ENCODE assay signal across 8 cellular contexts in genomic region chr19:32404939-32405430, GRCh38. TPM values are rescaled to one million over a fixed set of nuclear protein-coding genes. Genes with fewer than 3 reads are reported as not detected.
A peak's percentile ranks its signal among the peaks of the same experiment; 100 is the strongest.
DNase-seq lines count a peak whose midpoint lies in the region; ATAC-seq and TF ChIP-seq lines count a peak whose summit lies in the region.

No MANE protein-coding gene starts in this region.

- H3K9me3 ChIP-seq in AG04450 (ENCODE audit: control insufficient read depth, insufficient read depth, low read length) (no peaks in the 10 kb centered on the region; the same call in 1 of the 2 replicates), endodermal cell (ENCODE audit: control insufficient read depth, low read length) (no peaks in the 10 kb centered on the region), transverse colon (no peaks in the 10 kb centered on the region)

- H3K27me3 Mint-ChIP-seq in endodermal cell (ENCODE audit: insufficient read depth), result no peaks in the 10 kb centered on the region

- peak; percentile 21 for ATAC-seq in HG03378 (IDR thresholded peaks at IDR 0.05; ENCODE audit: unreplicated experiment)

- DNase-seq in AG04450 (ENCODE audit: low read depth, low spot score), result no peak
- peak; percentile 58 for DNase-seq in SW480 (ENCODE audit: low spot score)
- DNase-seq in endodermal cell, result no peak
- DNase-seq in mesenteric fat pad (ENCODE audit: low spot score), result peak; percentile 93
- DNase-seq in transverse colon, result peak; percentile 57
- no peak for DNase-seq in EL

- peak overlapping the region; percentile 95 for H3K27ac Mint-ChIP-seq in endodermal cell

- TF ChIP-seq POLR2A in transverse colon (IDR thresholded peaks at IDR 0.05), result no peak

- CTCF ChIA-PET in AG04450 (lab: Charles Lee), result interaction anchor here (0.6 to 1.0 kb wide), 2 partner anchors 48 to 252 kb away, joined by 4 to 7 read pairs; no protein-coding TSS in a partner anchor

- TF ChIP-seq CTCF in AG04450 (IDR thresholded peaks at IDR 0.05; ENCODE audit: low read depth, low read length) (no peak), GM12875 (IDR thresholded peaks at IDR 0.05; ENCODE audit: borderline replicate concordance, insufficient read depth, low read depth, low read length) (no peak), endodermal cell (conservative IDR thresholded peaks at IDR 0.05) (no peak), transverse colon (IDR thresholded peaks at IDR 0.05) (no peak)

- TF ChIP-seq EP300 in transverse colon (IDR thresholded peaks at IDR 0.05; ENCODE audit: low read depth), result no peak

- H3K36me3 ChIP-seq in endodermal cell (ENCODE audit: control insufficient read depth, insufficient read depth, low read length), result peaks cover 17% of the 10 kb centered on the region
- H3K36me3 ChIP-seq in transverse colon, result peaks cover 0 to 10% (median 0%) of the 10 kb centered on the region in 4 donors

- POLR2A ChIA-PET in AG04450 (lab: Yijun Ruan, JAX), result interaction anchor here (0.6 to 1.9 kb wide), 12 partner anchors 9 to 68 kb away, joined by 4 to 45 read pairs (median 6); partner anchors contain the start of gene ZNF507

- peak overlapping the region; percentile 83 for H3K4me3 ChIP-seq in AG04450 (ENCODE audit: low read depth, low read length)
- H3K4me3 ChIP-seq in GM12875 (ENCODE audit: low read depth, low read length), result peak overlapping the region; percentile 68
- H3K4me3 ChIP-seq in endodermal cell (ENCODE audit: low read length), result peak overlapping the region; percentile 92
- H3K4me3 ChIP-seq in transverse colon, result peak overlapping the region; percentile 94 to 98 (median 96)

- peak overlapping the region; percentile 96 for H3K9ac ChIP-seq in endodermal cell (ENCODE audit: extremely low read depth, low read length, poor library complexity, severe bottlenecking)

- peaks cover 42% of the 10 kb centered on the region for H3K4me1 Mint-ChIP-seq in endodermal cell

- intact Hi-C loops in transverse colon (cut with DNase I; ENCODE audit: low total_unique reads), result loop anchor here (5.0 kb wide), 1 partner anchor 58 kb away; the partner anchor contains the start of gene ZNF507

- in situ Hi-C loops in transverse colon (cut with MboI; ENCODE audit: low pct_ligation_motif_present in 1 of 4, low pct_unique_long_range_greater_than_20kb in 1 of 4, low sequenced_read_pairs in 3 of 4), result loop anchor here in 1 of 4 donors (10.0 kb wide), 1 partner anchor 60 kb away; the partner anchor contains the start of gene ZNF507

- H3K4me1 ChIP-seq in endodermal cell (ENCODE audit: control insufficient read depth, insufficient read depth, low read length) (peaks cover 5% of the 10 kb centered on the region), transverse colon (peaks cover 10 to 19% (median 15%) of the 10 kb centered on the region in 4 donors)

- 0 to 2% methylated on average over 15 to 36 of the region's 36 CpGs for WGBS in endodermal cell (ENCODE audit: insufficient coverage in 1 of 2, insufficient read length in 1 of 2), 2 experiments
- WGBS in transverse colon (ENCODE audit: low coverage in 1 of 2), 2 donors, result 0% methylated on average over 5 to 30 of the region's 36 CpGs

- H3K27ac ChIP-seq in AG04450 (ENCODE audit: low read depth, low read length) (peak overlapping the region; percentile 77), endodermal cell (ENCODE audit: low read depth, low read length) (peak overlapping the region; percentile 91), transverse colon (peak overlapping the region; percentile 97 to 99 (median 98))

- peak overlapping the region; percentile 79 for H3K4me3 Mint-ChIP-seq in endodermal cell

- peaks cover 21% of the 10 kb centered on the region for H3K36me3 Mint-ChIP-seq in endodermal cell (ENCODE audit: low read depth)

- H3K9me3 Mint-ChIP-seq in endodermal cell, result no peaks in the 10 kb centered on the region

- no peaks in the 10 kb centered on the region for H3K27me3 ChIP-seq in AG04450 (ENCODE audit: control insufficient read depth, insufficient read depth, low read length)
- H3K27me3 ChIP-seq in endodermal cell (ENCODE audit: control insufficient read depth, insufficient read depth, low read length, poor library complexity, severe bottlenecking), result peaks cover 18% of the 10 kb centered on the region
- no peaks in the 10 kb centered on the region for H3K27me3 ChIP-seq in transverse colon

RNA-seq across cellular contexts. Expression of gene DPY19L3, which starts 0.6 kb away (rescaled TPM):
- polyA plus RNA-seq in AG04450 (2011; rRNA removed), result 38.4 and 39.2 TPM in 2 replicates
- polyA minus RNA-seq in AG04450 (2011; rRNA and poly(A)+ RNA removed), result 74.1 and 75.7 TPM in 2 replicates
- total RNA-seq in endodermal cell, result 100 to 1,000 TPM in 1 of 2 donors, 10 to 100 TPM in 1; 86.5 to 112 TPM
- polyA plus RNA-seq in endodermal cell (2013, experiment 1 of 2), result 55.9 TPM
- polyA plus RNA-seq in endodermal cell (2013, experiment 2 of 2), result 50.1 TPM
- total RNA-seq in mesenteric fat pad, result 25.3 TPM
- 10 to 100 TPM; 15.6 to 48.6 (median 20.2) TPM for total RNA-seq in transverse colon

RNA-seq across cellular contexts. Expression of gene ZNF507, which starts 59.6 kb away (rescaled TPM):
- 15.9 and 20.3 TPM in 2 replicates for polyA plus RNA-seq in AG04450 (2011; rRNA removed)
- 19.9 and 24.9 TPM in 2 replicates for polyA minus RNA-seq in AG04450 (2011; rRNA and poly(A)+ RNA removed)
- total RNA-seq in endodermal cell (10 to 100 TPM; 28.0 to 32.5 TPM), mesenteric fat pad (15.8 TPM), transverse colon (10 to 100 TPM; 20.3 to 30.0 (median 22.5) TPM)
- polyA plus RNA-seq in endodermal cell (2013, experiment 1 of 2), result 22.0 TPM
- 21.6 TPM for polyA plus RNA-seq in endodermal cell (2013, experiment 2 of 2)

Comparison
In these comparisons a context has a peak if more than half of its experiments do, and no peak if none do; other contexts are left out.
1. DNase-seq: peak in SW480 (single experiment), mesenteric fat pad (single experiment) and transverse colon (single experiment); none in AG04450 (single experiment), endodermal cell (single experiment) and EL (single experiment).
2. Peak in every context shown above with its lines, with median percentiles within 50 percentile points of each other: H3K27ac ChIP-seq and H3K4me3 ChIP-seq.